Comparison of ENCODE assay signal across 23 cellular contexts in the genomic region with DNA sequence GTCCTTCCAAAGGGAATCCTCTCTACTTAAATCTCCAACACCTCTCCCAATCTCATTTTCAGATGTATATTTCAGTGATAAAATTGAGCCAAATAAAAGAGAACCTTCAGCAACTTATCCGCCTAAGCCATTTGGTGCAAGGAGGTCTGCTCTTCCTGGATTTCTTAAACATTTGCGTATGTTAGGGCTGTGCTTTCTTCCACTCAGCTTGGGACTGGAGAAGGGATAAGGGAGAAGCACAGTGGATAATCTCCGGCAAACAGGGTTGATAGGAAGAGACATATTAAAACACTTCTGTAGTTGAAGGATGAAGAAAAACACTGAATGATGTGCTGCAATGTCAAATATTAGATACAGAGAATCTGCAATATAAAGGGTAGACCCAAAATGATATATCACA.
A peak's percentile ranks its signal among the peaks of the same experiment; 100 is the strongest.
DNase-seq lines count a peak whose midpoint lies in the region; ATAC-seq and TF ChIP-seq lines count a peak whose summit lies in the region.
"Had no signal": no experiment of that assay in that cellular context is flagged by ENCODE, and none has a peak within 500 bp of the region (broad histone marks: within the 10 kb centered on the region; RNA-seq: fewer than 3 reads in every experiment).

No MANE protein-coding gene starts in this region.

- H3K9me3 ChIP-seq in H9 (ENCODE audit: control insufficient read depth, low read depth, low read length) (no peaks in the 10 kb centered on the region), osteoblast (ENCODE audit: low read depth, low read length) (no peaks in the 10 kb centered on the region), psoas muscle (no peaks in the 10 kb centered on the region)
- H3K9me3 ChIP-seq: BE2C, BLaER1 had no signal

- no peak overlapping the region for H2BK15ac ChIP-seq in H9 (ENCODE audit: low read depth, low read length)
- no peak overlapping the region for H2BK15ac ChIP-seq in mesendoderm (replicated peaks; ENCODE audit: low read depth)

- TF ChIP-seq CTCF in H9 (conservative IDR thresholded peaks at IDR 0.05) (no peak), WTC11 (IDR thresholded peaks at IDR 0.05) (no peak), osteoblast (IDR thresholded peaks at IDR 0.05; ENCODE audit: extremely low read depth, low read depth, low read length) (no peak), psoas muscle (IDR thresholded peaks at IDR 0.05) (no peak)

- H4K8ac ChIP-seq in H9 (replicated peaks; ENCODE audit: insufficient read length, low read depth, low read length) (no peak overlapping the region), mesendoderm (ENCODE audit: low read depth, low read length) (no peak overlapping the region)

- no peak overlapping the region for H3K9ac ChIP-seq in H9 (ENCODE audit: extremely low read depth, insufficient read length, low read length)
- H3K9ac ChIP-seq in mesendoderm (ENCODE audit: low read length), result no peak overlapping the region
- H3K9ac ChIP-seq: BLaER1 had no signal

- H3K79me1 ChIP-seq in H9 (ENCODE audit: insufficient read depth, low read depth, low read length, poor library complexity, severe bottlenecking), result no peaks in the 10 kb centered on the region
- H3K79me1 ChIP-seq in mesendoderm (ENCODE audit: low read length), result no peaks in the 10 kb centered on the region

- H3K36me3 ChIP-seq in mesendoderm (ENCODE audit: control insufficient read depth, insufficient read depth, low read length), result no peaks in the 10 kb centered on the region
- no peaks in the 10 kb centered on the region for H3K36me3 ChIP-seq in osteoblast (ENCODE audit: insufficient read depth, low read length)
- no peaks in the 10 kb centered on the region for H3K36me3 ChIP-seq in H7 (replicated peaks; ENCODE audit: control insufficient read depth, insufficient read depth, low read length)
- no peaks in the 10 kb centered on the region for H3K36me3 ChIP-seq in psoas muscle (ENCODE audit: insufficient read depth in 1 of 2, low read depth in 1 of 2)
- H3K36me3 ChIP-seq: BE2C, BLaER1 had no signal

- H3K36me3 Mint-ChIP-seq in H9 (ENCODE audit: insufficient read depth in 1 of 3, low read depth in 3 of 3), result peaks cover 0 to 4% (median 0%) of the 10 kb centered on the region in 3 experiments; a peak in 2 of 7 replicates
- H3K36me3 Mint-ChIP-seq in WTC11, result peaks cover 3% of the 10 kb centered on the region; the same call in 1 of the 2 replicates
- H3K36me3 Mint-ChIP-seq: CD14-positive monocyte; CD4-positive, alpha-beta memory T cell; CD4-positive, CD25-positive, alpha-beta regulatory T cell; CD8-positive, alpha-beta memory T cell had no signal

- WGBS in H9 (ENCODE audit: extremely low coverage, insufficient read length, low lambda C conversion rate), result no CpG with 5 or more reads among the region's 3 CpGs
- WGBS in mesendoderm (ENCODE audit: extremely low coverage, insufficient coverage, low lambda C conversion rate), result no CpG with 5 or more reads among the region's 3 CpGs
- 58 to 63% (median 61%) methylated on average over 3 of the region's 3 CpGs for WGBS in psoas muscle, 3 donors

- H3K4me2 ChIP-seq in H9 (ENCODE audit: insufficient read depth, insufficient read length, low read length) (no peak overlapping the region), mesendoderm (ENCODE audit: low read length) (no peak overlapping the region), osteoblast (ENCODE audit: insufficient read depth, low read length) (no peak overlapping the region)
- H3K4me2 ChIP-seq: BLaER1 had no signal

- intact Hi-C loops in psoas muscle (cut with DNase I), result no loop called here

- peaks cover 4 to 6% of the 10 kb centered on the region in 2 experiments; a peak in 2 of 4 replicates for H3K4me1 Mint-ChIP-seq in H9
- peaks cover 6% of the 10 kb centered on the region for H3K4me1 Mint-ChIP-seq in WTC11
- H3K4me1 Mint-ChIP-seq: CD14-positive monocyte; CD4-positive, alpha-beta memory T cell; CD4-positive, CD25-positive, alpha-beta regulatory T cell; CD8-positive, alpha-beta memory T cell had no signal

- H3K23me2 ChIP-seq in H9 (ENCODE audit: insufficient read length, low read depth, low read length, poor library complexity, severe bottlenecking), result no peaks in the 10 kb centered on the region

- H3K4me3 Mint-ChIP-seq in H9 (no peak overlapping the region), WTC11 (no peak overlapping the region)
- H3K4me3 Mint-ChIP-seq: CD14-positive monocyte; CD4-positive, alpha-beta memory T cell; CD4-positive, CD25-positive, alpha-beta regulatory T cell; CD8-positive, alpha-beta memory T cell had no signal

- no peak overlapping the region for H3K23ac ChIP-seq in H9 (ENCODE audit: insufficient read length, low read depth, low read length)
- H3K23ac ChIP-seq in mesendoderm (ENCODE audit: low read length), result no peak overlapping the region

- no peak overlapping the region for H3K4ac ChIP-seq in H9 (ENCODE audit: low read depth, low read length)
- no peak overlapping the region for H3K4ac ChIP-seq in mesendoderm (ENCODE audit: low read depth, low read length)

- no peak overlapping the region for H3K27ac ChIP-seq in H9 (ENCODE audit: insufficient read length, low read depth, low read length)
- no peak overlapping the region for H3K27ac ChIP-seq in mesendoderm (ENCODE audit: low read depth, low read length)
- no peak overlapping the region for H3K27ac ChIP-seq in osteoblast (ENCODE audit: low read depth, low read length)
- H3K27ac ChIP-seq in psoas muscle, result no peak overlapping the region
- H3K27ac ChIP-seq: BLaER1 had no signal

- no peak overlapping the region for H3K56ac ChIP-seq in H9 (ENCODE audit: insufficient read length, low read depth, low read length)
- no peak overlapping the region for H3K56ac ChIP-seq in mesendoderm (ENCODE audit: low read length)

- no peaks in the 10 kb centered on the region for H4K20me1 ChIP-seq in H9 (ENCODE audit: control insufficient read depth, insufficient read depth, insufficient read length)
- no peaks in the 10 kb centered on the region for H4K20me1 ChIP-seq in osteoblast (ENCODE audit: insufficient read depth, low read length)
- H4K20me1 ChIP-seq: BLaER1 had no signal

- ATAC-seq in WTC11 (peak; percentile 80), psoas muscle (no peak)

- H3K27ac Mint-ChIP-seq in H9 (no peak overlapping the region; a peak in 1 of 7 replicates), WTC11 (0 out of 2 replicates have a peak overlapping the region, but pooled peaks have one; percentile 68)
- H3K27ac Mint-ChIP-seq: CD14-positive monocyte; CD4-positive, alpha-beta memory T cell; CD4-positive, CD25-positive, alpha-beta regulatory T cell; CD8-positive, alpha-beta memory T cell had no signal

- POLR2A ChIA-PET in WTC11 (lab: Charles Lee), result no interaction called here

- H3K4me1 ChIP-seq in H9 (ENCODE audit: insufficient read depth, low read length), result no peaks in the 10 kb centered on the region
- H3K4me1 ChIP-seq in mesendoderm (ENCODE audit: control insufficient read depth, low read depth, low read length), result no peaks in the 10 kb centered on the region
- no peaks in the 10 kb centered on the region for H3K4me1 ChIP-seq in osteoblast (ENCODE audit: insufficient read depth, low read length)
- no peaks in the 10 kb centered on the region for H3K4me1 ChIP-seq in psoas muscle
- H3K4me1 ChIP-seq: BE2C, BLaER1 had no signal

- no peaks in the 10 kb centered on the region for H3K27me3 Mint-ChIP-seq in H9 (ENCODE audit: low read depth)
- no peaks in the 10 kb centered on the region for H3K27me3 Mint-ChIP-seq in WTC11 (ENCODE audit: low read depth)
- H3K27me3 Mint-ChIP-seq: CD4-positive, alpha-beta memory T cell; CD4-positive, CD25-positive, alpha-beta regulatory T cell; CD8-positive, alpha-beta memory T cell had no signal

- H2AFZ ChIP-seq in H9 (ENCODE audit: low read length) (peak overlapping the region; percentile 22), osteoblast (ENCODE audit: low read length) (no peak overlapping the region)

- H3K9me3 Mint-ChIP-seq in H9 (peaks cover 3 to 4% of the 10 kb centered on the region in 2 experiments; a peak in 4 of 5 replicates), WTC11 (peaks cover 8% of the 10 kb centered on the region)

- DNase-seq in H9 (no peak), WTC11 (ENCODE audit: low spot score) (no peak), mesendoderm (peak; percentile 35), osteoblast (ENCODE audit: insufficient read length, low spot score, missing footprints) (peak; percentile 11), H7 (no peak), psoas muscle (no peak), DMS79 (lab: John Stamatoyannopoulos, UW) (no peak), NCI-H510A (lab: John Stamatoyannopoulos, UW) (no peak)
- DNase-seq: 8988T; ACHN; BE2C; C1 segment of cervical spinal cord; CD4-positive, alpha-beta memory T cell; CD4-positive, CD25-positive, alpha-beta regulatory T cell; CD8-positive, alpha-beta memory T cell; COR-L47; DMS 273 treated with DMSO at 0.1 percent for 48 hours; DMS153; DMS53; DMS79 treated with DMSO at 0.1 percent for 48 hours; GF-D8 had no signal

- H2BK5ac ChIP-seq in H9 (ENCODE audit: insufficient read length, low read length), result no peak overlapping the region
- H2BK5ac ChIP-seq in mesendoderm (ENCODE audit: low read length), result no peak overlapping the region

- H3T11ph ChIP-seq in H9 (ENCODE audit: low read length), result no peak overlapping the region

- H3K4me3 ChIP-seq in mesendoderm (ENCODE audit: low read length) (no peak overlapping the region), osteoblast (ENCODE audit: insufficient read depth, low read length) (no peak overlapping the region), H7 (ENCODE audit: insufficient read depth, low read depth, low read length) (no peak overlapping the region), psoas muscle (no peak overlapping the region)
- H3K4me3 ChIP-seq: BLaER1 had no signal

- no peak overlapping the region for H2AK5ac ChIP-seq in H9 (ENCODE audit: insufficient read length, low read length)
- H2AK5ac ChIP-seq in mesendoderm (ENCODE audit: low read length), result no peak overlapping the region

- H4K91ac ChIP-seq in H9 (ENCODE audit: insufficient read length, low read depth, low read length), result no peak overlapping the region

- CTCF ChIA-PET in WTC11 (lab: Charles Lee), result no interaction called here

- H3K18ac ChIP-seq in H9 (ENCODE audit: insufficient read length, low read depth, low read length) (no peak overlapping the region), mesendoderm (ENCODE audit: low read length) (no peak overlapping the region)

- no peak overlapping the region for H3K14ac ChIP-seq in H9 (ENCODE audit: insufficient read depth, low read length)

- no peak overlapping the region for H4K5ac ChIP-seq in H9 (ENCODE audit: insufficient read length, low read depth, low read length)
- no peak overlapping the region for H4K5ac ChIP-seq in mesendoderm (ENCODE audit: low read length)

- no peak overlapping the region for H2BK120ac ChIP-seq in H9 (ENCODE audit: low read depth, low read length, poor library complexity, severe bottlenecking)
- H2BK120ac ChIP-seq in mesendoderm (ENCODE audit: low read depth, low read length), result no peak overlapping the region

- no peak overlapping the region for H2BK12ac ChIP-seq in H9 (ENCODE audit: insufficient read length, low read depth, low read length)

- H3K27me3 ChIP-seq in H9 (ENCODE audit: insufficient read depth, low read length) (no peaks in the 10 kb centered on the region), mesendoderm (ENCODE audit: insufficient read depth, low read length, poor library complexity) (no peaks in the 10 kb centered on the region), osteoblast (ENCODE audit: insufficient read depth, low read length) (no peaks in the 10 kb centered on the region), H7 (ENCODE audit: control insufficient read depth, insufficient read depth, low read length) (no peaks in the 10 kb centered on the region), psoas muscle (ENCODE audit: insufficient read depth in 3 of 3, low read length in 2 of 3) (no peaks in the 10 kb centered on the region)
- H3K27me3 ChIP-seq: BE2C, BLaER1 had no signal

- no peaks in the 10 kb centered on the region for H3K79me2 ChIP-seq in H9 (ENCODE audit: insufficient read depth, low read length)
- no peaks in the 10 kb centered on the region for H3K79me2 ChIP-seq in mesendoderm (ENCODE audit: control insufficient read depth, insufficient read depth, low read length)
- H3K79me2 ChIP-seq in osteoblast (ENCODE audit: insufficient read depth, low read length), result no peaks in the 10 kb centered on the region

- no peak overlapping the region for H2BK20ac ChIP-seq in H9 (ENCODE audit: low read depth, low read length, poor library complexity, severe bottlenecking)

Comparison
In these comparisons a context has a peak if more than half of its experiments do, and no peak if none do; other contexts are left out.
1. DNase-seq: peak in mesendoderm (single experiment) and osteoblast (single experiment); none in H9 (single experiment), WTC11 (single experiment), H7 (single experiment), psoas muscle (0 of 2), DMS79 (single experiment) and NCI-H510A (single experiment).